In genomic region chr9:98342819-98343208, GRCh38 we compare ENCODE assay signal across 24 cellular contexts.
"Had no signal": no experiment of that assay in that cellular context is flagged by ENCODE, and none has a peak within 500 bp of the region (broad histone marks: within the 10 kb centered on the region; RNA-seq: fewer than 3 reads in every experiment).

No MANE protein-coding gene starts in this region.

- H3K9me3 ChIP-seq: gastrocnemius medialis, ovary, right lobe of liver, testis had no signal

- H3K27ac ChIP-seq: gastrocnemius medialis, hepatocyte, ovary, right lobe of liver, testis had no signal

- H3K36me3 ChIP-seq: gastrocnemius medialis, ovary, right lobe of liver had no signal

- ATAC-seq: activated CD8-positive, alpha-beta T cell treated with anti-CD3 and anti-CD28 coated beads for 36 hours; activated naive CD8-positive, alpha-beta T cell treated with anti-CD3 and anti-CD28 coated beads, Interleukin-2, amount 50 U/mL, for 24 hours; gastrocnemius medialis; left colon; naive thymus-derived CD4-positive, alpha-beta T cell; stimulated activated naive CD8-positive, alpha-beta T cell treated with anti-CD3 and anti-CD28 coated beads, Interleukin-15, Interleukin-2, amounts not matched to agents 100 U/mL and 50 U/mL, for 24 hours; WTC11 had no signal

- H3K27me3 ChIP-seq: gastrocnemius medialis, ovary, right lobe of liver, testis had no signal

- DNase-seq: activated CD4-positive, alpha-beta T cell treated with anti-CD3 and anti-CD28 coated beads for 1 hour; activated CD4-positive, alpha-beta T cell treated with anti-CD3 and anti-CD28 coated beads, Interleukin-2, amount 10 ng/mL, durations not matched to agents 7 days and 5 days; activated CD8-positive, alpha-beta T cell treated with anti-CD3 and anti-CD28 coated beads for 36 hours; activated naive CD8-positive, alpha-beta T cell treated with anti-CD3 and anti-CD28 coated beads, Interleukin-2, amount 50 U/mL, for 24 hours; activated T-cell treated with anti-CD3 and anti-CD28 coated beads, Interleukin-2, amount 50 U/mL, for 48 hours; amygdala; caudate nucleus; effector CD8-positive, alpha-beta T cell; erythroblast; gastrocnemius medialis; kidney; left colon; midbrain; naive thymus-derived CD4-positive, alpha-beta T cell; ovary; right lobe of liver; stimulated activated CD4-positive, alpha-beta T cell treated with anti-CD3 and anti-CD28 coated beads, Interleukin-12 subunit alpha, Interleukin-12 subunit beta, amount 100 ng/mL, for 4 hours; stimulated activated CD4-positive, alpha-beta T cell treated with anti-CD3 and anti-CD28 coated beads, Interleukin-4, amount 100 ng/mL, for 1 hour; stimulated activated naive CD8-positive, alpha-beta T cell treated with anti-CD3 and anti-CD28 coated beads, Interleukin-15, Interleukin-2, amounts not matched to agents 100 U/mL and 50 U/mL, for 24 hours; T1000; testis; trophoblast cell had no signal

- H3K4me3 ChIP-seq: gastrocnemius medialis, hepatocyte, ovary, right lobe of liver, testis had no signal

- H3K4me1 ChIP-seq: gastrocnemius medialis, right lobe of liver, testis had no signal
